8 cellular contexts compared by ENCODE assay signal in genomic region chr6:149863846-149864577, GRCh38. TPM values are rescaled to one million over a fixed set of nuclear protein-coding genes. Genes with fewer than 3 reads are reported as not detected.
A peak's percentile ranks its signal among the peaks of the same experiment; 100 is the strongest.
DNase-seq lines count a peak whose midpoint lies in the region; ATAC-seq and TF ChIP-seq lines count a peak whose summit lies in the region.

TSS of gene LRP11 (minus strand) at chr6:149864359. CDS start at chr6:149864020, 339 bp downstream.

- ATAC-seq in GM18858 (IDR thresholded peaks at IDR 0.05; ENCODE audit: unreplicated experiment) (peak; percentile 76), HG03103 (IDR thresholded peaks at IDR 0.05; ENCODE audit: low read depth, unreplicated experiment) (peak; percentile 79)

- TF ChIP-seq CTCF in smooth muscle cell (IDR thresholded peaks at IDR 0.05; ENCODE audit: borderline replicate concordance, insufficient read depth, poor library complexity, severe bottlenecking): no peak

- peak within 1 kb of the TSS; percentile 73 for H2AFZ ChIP-seq in smooth muscle cell (ENCODE audit: low read depth)

- no peaks in the 10 kb centered on the region for H3K36me3 Mint-ChIP-seq in immature natural killer cell

- H3K36me3 ChIP-seq in smooth muscle cell (ENCODE audit: low read depth): no peaks in the 10 kb centered on the region

- peaks cover 34% of the 10 kb centered on the region for H3K79me2 ChIP-seq in smooth muscle cell (ENCODE audit: low read depth)

- H3F3A ChIP-seq in smooth muscle cell (ENCODE audit: low read depth): no peaks in the 10 kb centered on the region

- H3K27ac ChIP-seq in caudate nucleus (ENCODE audit: low read depth, low read length) (peak within 1 kb of the TSS; percentile 95), smooth muscle cell (ENCODE audit: low read depth) (peak within 1 kb of the TSS; percentile 87)

- no peak within 1 kb of the TSS for H3K27ac Mint-ChIP-seq in immature natural killer cell

- H3K27me3 ChIP-seq in smooth muscle cell (ENCODE audit: low read depth): no peaks in the 10 kb centered on the region

- peak; percentile 89 for DNase-seq in 8988T
- DNase-seq in NCI-H2171 treated with DMSO at 0.1 percent for 48 hours (lab: John Stamatoyannopoulos, UW): peak; percentile 85
- DNase-seq in activated CD4-positive, CD25-positive, alpha-beta regulatory T cell (lab: John Stamatoyannopoulos, UW): peak; percentile 59 to 67 (median 62)
- DNase-seq in caudate nucleus (lab: John Stamatoyannopoulos, UW): peak in 60 of 61 donors; percentile 30 to 89 (median 74)
- DNase-seq in immature natural killer cell: peak; percentile 70 to 77 (median 75)
- peak; percentile 69 for DNase-seq in smooth muscle cell (lab: John Stamatoyannopoulos, UW; ENCODE audit: unreplicated experiment)

- peak within 1 kb of the TSS; percentile 86 for H3K4me2 ChIP-seq in smooth muscle cell

- H3K9me3 Mint-ChIP-seq in immature natural killer cell: no peaks in the 10 kb centered on the region

- 1% methylated on average over 71 of the region's 95 CpGs for WGBS in smooth muscle cell (ENCODE audit: low lambda C conversion rate)

- peak within 1 kb of the TSS; percentile 73 to 90 (median 84) for H3K4me3 Mint-ChIP-seq in immature natural killer cell

- H3K4me1 ChIP-seq in smooth muscle cell (ENCODE audit: low read depth): peaks cover 15% of the 10 kb centered on the region

- H3K4me3 ChIP-seq in smooth muscle cell: peak within 1 kb of the TSS; percentile 82

- H3K4me1 Mint-ChIP-seq in immature natural killer cell: peaks cover 10 to 14% of the 10 kb centered on the region in 2 donors

- peak within 1 kb of the TSS; percentile 84 for H3K9ac ChIP-seq in smooth muscle cell (ENCODE audit: low read depth)

- H4K20me1 ChIP-seq in smooth muscle cell (ENCODE audit: low read depth): peaks cover 11% of the 10 kb centered on the region

- H3K27me3 Mint-ChIP-seq in immature natural killer cell (ENCODE audit: low read depth in 3 of 3): peaks cover 3 to 14% (median 7%) of the 10 kb centered on the region in 3 donors

- no peaks in the 10 kb centered on the region for H3K9me3 ChIP-seq in smooth muscle cell (replicated peaks; ENCODE audit: low read depth)

RNA-seq across cellular contexts. Expression of gene LRP11, which starts in this region (rescaled TPM):
- polyA plus RNA-seq in immature natural killer cell: under 1 TPM in 2 of 3 donors, not detected in 1; 0.34 to 0.73 TPM
- 69.5 and 85.5 TPM in 2 replicates for total RNA-seq in smooth muscle cell
- 62.0 and 75.3 TPM in 2 replicates for polyA plus RNA-seq in smooth muscle cell

Comparison
In these comparisons a context has a peak if more than half of its experiments do, and no peak if none do; other contexts are left out.
1. Peak in every context shown above with its lines: DNase-seq, ATAC-seq, H3K4me3 ChIP-seq and H3K27ac ChIP-seq.
2. RNA of gene LRP11 (polyA plus RNA-seq): 62.0 to 75.3 TPM in smooth muscle cell; 0.34 to 0.73 TPM in immature natural killer cell; every median in the first group is over 10 times any median in the second.
3. Peak in DNase-seq in immature natural killer cell; RNA of the gene not detected or under 1 TPM.